In genomic region chr14:31162910-31163649, GRCh38 we compare ENCODE assay signal across 14 cellular contexts. TPM values are rescaled to one million over a fixed set of nuclear protein-coding genes. Genes with fewer than 3 reads are reported as not detected.
DNase-seq lines count a peak whose midpoint lies in the region; ATAC-seq and TF ChIP-seq lines count a peak whose summit lies in the region.
"Had no signal": no experiment of that assay in that cellular context is flagged by ENCODE, and none has a peak within 500 bp of the region (broad histone marks: within the 10 kb centered on the region; RNA-seq: fewer than 3 reads in every experiment).

No MANE protein-coding gene starts in this region.

- WGBS in esophagus muscularis mucosa = 93% methylated on average over 15 of the region's 16 CpGs
- WGBS in urinary bladder = 87% methylated on average over 16 of the region's 16 CpGs
- WGBS in heart right ventricle, 2 donors = 93% methylated on average over 16 of the region's 16 CpGs

- no peak for TF ChIP-seq CTCF in esophagus muscularis mucosa (IDR thresholded peaks at IDR 0.05)
- no peak for TF ChIP-seq CTCF in progenitor cell of endocrine pancreas (IDR thresholded peaks at IDR 0.05; ENCODE audit: unreplicated experiment)
- TF ChIP-seq CTCF in heart right ventricle (IDR thresholded peaks at IDR 0.05) = no peak

- H3K27ac Mint-ChIP-seq in T-helper 17 cell = peak overlapping the region; percentile 60
- H3K27ac Mint-ChIP-seq in progenitor cell of endocrine pancreas = peak overlapping the region; percentile 69

- H3K9me3 ChIP-seq in T-helper 17 cell (ENCODE audit: control insufficient read depth, low read length, poor library complexity, severe bottlenecking) = no peaks in the 10 kb centered on the region
- no peaks in the 10 kb centered on the region for H3K9me3 ChIP-seq in esophagus muscularis mucosa
- H3K9me3 ChIP-seq in heart right ventricle = no peaks in the 10 kb centered on the region

- H3K9me3 Mint-ChIP-seq in progenitor cell of endocrine pancreas (ENCODE audit: low read depth) = no peaks in the 10 kb centered on the region

- H3K27ac ChIP-seq in esophagus muscularis mucosa (replicated peaks in 1 of 4) (peak overlapping the region; percentile 76 to 84 (median 80)), urinary bladder (ENCODE audit: low read depth) (peak overlapping the region; percentile 14), heart right ventricle (no peak overlapping the region)

- no peak for ATAC-seq in T-helper 17 cell
- ATAC-seq in heart right ventricle = no peak
- ATAC-seq in HG03108 (IDR thresholded peaks at IDR 0.05; ENCODE audit: unreplicated experiment) = no peak
- ATAC-seq: Panc1 had no signal

- H3K4me1 Mint-ChIP-seq in T-helper 17 cell = peaks cover 6% of the 10 kb centered on the region
- peaks cover 11% of the 10 kb centered on the region for H3K4me1 Mint-ChIP-seq in progenitor cell of endocrine pancreas (ENCODE audit: low read depth)

- peaks cover 20 to 96% (median 54%) of the 10 kb centered on the region in 4 donors for H3K36me3 ChIP-seq in esophagus muscularis mucosa
- no peaks in the 10 kb centered on the region for H3K36me3 ChIP-seq in urinary bladder (ENCODE audit: insufficient read depth)
- peaks cover 0 to 100% (median 49%) of the 10 kb centered on the region in 9 donors for H3K36me3 ChIP-seq in heart right ventricle

- H3K36me3 Mint-ChIP-seq in T-helper 17 cell (ENCODE audit: low read depth) (peaks cover 9% of the 10 kb centered on the region), progenitor cell of endocrine pancreas (ENCODE audit: insufficient read depth) (peaks cover 18% of the 10 kb centered on the region)

- no peak for TF ChIP-seq EP300 in esophagus muscularis mucosa (IDR thresholded peaks at IDR 0.05)

- H3K4me3 Mint-ChIP-seq in T-helper 17 cell = no peak overlapping the region
- H3K4me3 Mint-ChIP-seq in progenitor cell of endocrine pancreas (ENCODE audit: low read depth) = no peak overlapping the region

- no peak for TF ChIP-seq POLR2A in esophagus muscularis mucosa (IDR thresholded peaks at IDR 0.05; ENCODE audit: low read depth)

- H3K27me3 ChIP-seq in esophagus muscularis mucosa = no peaks in the 10 kb centered on the region
- H3K27me3 ChIP-seq in heart right ventricle = no peaks in the 10 kb centered on the region

- DNase-seq in T-helper 17 cell = no peak
- no peak for DNase-seq in esophagus muscularis mucosa (ENCODE audit: extremely low spot score)
- no peak for DNase-seq in progenitor cell of endocrine pancreas (ENCODE audit: low spot score, unreplicated experiment)
- no peak for DNase-seq in T-helper 1 cell
- DNase-seq in heart right ventricle = no peak
- DNase-seq: GOT3, Karpas-422, NCI-H1930, NCI-H2171 treated with DMSO at 0.1 percent for 48 hours, NCI-H774, Right ventricle myocardium superior had no signal

- H3K4me3 ChIP-seq in esophagus muscularis mucosa (no peak overlapping the region), urinary bladder (ENCODE audit: low read depth, low read length) (no peak overlapping the region), heart right ventricle (no peak overlapping the region)

- H3K4me1 ChIP-seq in esophagus muscularis mucosa (peaks cover 16 to 72% (median 54%) of the 10 kb centered on the region in 4 donors), urinary bladder (ENCODE audit: insufficient read depth) (peaks cover 3% of the 10 kb centered on the region), heart right ventricle (peaks cover 0 to 20% (median 15%) of the 10 kb centered on the region in 9 donors)

- H3K27me3 Mint-ChIP-seq in T-helper 17 cell = no peaks in the 10 kb centered on the region
- H3K27me3 Mint-ChIP-seq in progenitor cell of endocrine pancreas = no peaks in the 10 kb centered on the region

- intact Hi-C loops in esophagus muscularis mucosa (cut with DNase I) = no loop called here
- intact Hi-C loops in heart right ventricle (cut with DNase I) = no loop called here

RNA-seq across cellular contexts. Expression of gene HECTD1, which starts 44.5 kb away (rescaled TPM):
- total RNA-seq in T-helper 17 cell (100 to 1,000 TPM; 170 to 181 TPM), esophagus muscularis mucosa (100 to 1,000 TPM; 177 to 224 (median 206) TPM), progenitor cell of endocrine pancreas (154 and 163 TPM in 2 replicates), urinary bladder (364 TPM), heart right ventricle (100 to 1,000 TPM; 126 to 189 (median 159) TPM)
- polyA plus RNA-seq in urinary bladder (66.8 TPM), heart right ventricle (10 to 100 TPM; 49.5 to 72.7 TPM)

Comparison
In these comparisons a context has a peak if more than half of its experiments do, and no peak if none do; other contexts are left out.
1. H3K27ac ChIP-seq: peak in esophagus muscularis mucosa (4 of 4) and urinary bladder (single experiment); none in heart right ventricle (0 of 10).